Comparison of ENCODE assay signal across 8 cellular contexts in genomic region chr5:179060116-179061008, GRCh38. TPM values are rescaled to one million over a fixed set of nuclear protein-coding genes. Genes with fewer than 3 reads are reported as not detected.
DNase-seq lines count a peak whose midpoint lies in the region; ATAC-seq and TF ChIP-seq lines count a peak whose summit lies in the region.

Gene ZNF354C (plus strand): TSS chr5:179060373. CDS start chr5:179062069, 1,696 bp downstream.

- intact Hi-C loops in adrenal gland (cut with DNase I), result no loop called here
- intact Hi-C loops in Right ventricle myocardium superior (cut with DNase I), result no loop called here

- H3K4me1 ChIP-seq in adrenal gland (replicated peaks in 1 of 2) (peaks cover 0 to 8% of the 10 kb centered on the region in 2 donors), osteoblast (ENCODE audit: insufficient read depth, low read length) (peaks cover 13% of the 10 kb centered on the region)

- TF ChIP-seq CTCF in adrenal gland (IDR thresholded peaks at IDR 0.05) (no peak), osteoblast (IDR thresholded peaks at IDR 0.05; ENCODE audit: extremely low read depth, low read depth, low read length) (no peak)

- ATAC-seq in HG03097 (IDR thresholded peaks at IDR 0.05; ENCODE audit: low FRiP score, unreplicated experiment) (peak; percentile 69), Right ventricle myocardium superior (ENCODE audit: poor library complexity) (peak; percentile 100), GM19351 (IDR thresholded peaks at IDR 0.05; ENCODE audit: unreplicated experiment) (no peak)

- H4K20me1 ChIP-seq in osteoblast (ENCODE audit: insufficient read depth, low read length), result peaks cover 4% of the 10 kb centered on the region

- peak within 1 kb of the TSS; percentile 95 for H2AFZ ChIP-seq in osteoblast (ENCODE audit: low read length)

- H3K9me3 ChIP-seq in adrenal gland (replicated peaks in 1 of 3) (no peaks in the 10 kb centered on the region), osteoblast (ENCODE audit: low read depth, low read length) (no peaks in the 10 kb centered on the region)

- peak within 1 kb of the TSS in 3 of 5 donors; percentile 27 to 64 (median 55) for H3K27ac ChIP-seq in adrenal gland
- peak within 1 kb of the TSS; percentile 66 for H3K27ac ChIP-seq in osteoblast (ENCODE audit: low read depth, low read length)
- peak within 1 kb of the TSS; percentile 75 for H3K27ac ChIP-seq in substantia nigra (ENCODE audit: low read depth, low read length, poor library complexity, severe bottlenecking)

- 4 to 16% (median 5%) methylated on average over 33 to 81 of the region's 81 CpGs for WGBS in adrenal gland, 4 donors

- peaks cover 26% of the 10 kb centered on the region for H3K79me2 ChIP-seq in osteoblast (ENCODE audit: insufficient read depth, low read length)

- H3K27me3 ChIP-seq in adrenal gland, result no peaks in the 10 kb centered on the region
- no peaks in the 10 kb centered on the region for H3K27me3 ChIP-seq in osteoblast (ENCODE audit: insufficient read depth, low read length)

- no peaks in the 10 kb centered on the region for H3K36me3 ChIP-seq in adrenal gland (replicated peaks in 1 of 2)
- H3K36me3 ChIP-seq in osteoblast (ENCODE audit: insufficient read depth, low read length), result peaks cover 30% of the 10 kb centered on the region

- peak within 1 kb of the TSS; percentile 94 for H3K4me2 ChIP-seq in osteoblast (ENCODE audit: insufficient read depth, low read length)

- H3K4me3 ChIP-seq in adrenal gland (peak within 1 kb of the TSS in 3 of 4 donors; percentile 43 to 78 (median 60)), osteoblast (ENCODE audit: insufficient read depth, low read length) (peak within 1 kb of the TSS; percentile 90)

- TF ChIP-seq POLR2A in adrenal gland (IDR thresholded peaks at IDR 0.05), result peak in 1 of 2 donors; percentile 32

- peak; percentile 65 for DNase-seq in DMS153 (lab: John Stamatoyannopoulos, UW)
- DNase-seq in SW 1271 (lab: John Stamatoyannopoulos, UW), result peak; percentile 85 to 88
- DNase-seq in adrenal gland, result peak; percentile 77 to 88 (median 84)
- DNase-seq in Right ventricle myocardium superior, result peak; percentile 95
- peak; percentile 98 for DNase-seq in osteoblast (ENCODE audit: insufficient read length, low spot score, missing footprints)
- DNase-seq in substantia nigra (lab: John Stamatoyannopoulos, UW), result peak; percentile 15 to 93 (median 83)

RNA-seq across cellular contexts. Expression of gene ZNF354C, which starts in this region (rescaled TPM):
- 1 to 10 TPM; 1.4 to 7.7 (median 3.4) TPM for total RNA-seq in adrenal gland
- polyA plus RNA-seq in adrenal gland, result 1 to 10 TPM; 1.6 to 3.4 (median 1.6) TPM
- 4.7 TPM for total RNA-seq in Right ventricle myocardium superior
- 7.6 and 9.1 TPM in 2 replicates for total RNA-seq in osteoblast
